8 cellular contexts compared by ENCODE assay signal in the genomic region with DNA sequence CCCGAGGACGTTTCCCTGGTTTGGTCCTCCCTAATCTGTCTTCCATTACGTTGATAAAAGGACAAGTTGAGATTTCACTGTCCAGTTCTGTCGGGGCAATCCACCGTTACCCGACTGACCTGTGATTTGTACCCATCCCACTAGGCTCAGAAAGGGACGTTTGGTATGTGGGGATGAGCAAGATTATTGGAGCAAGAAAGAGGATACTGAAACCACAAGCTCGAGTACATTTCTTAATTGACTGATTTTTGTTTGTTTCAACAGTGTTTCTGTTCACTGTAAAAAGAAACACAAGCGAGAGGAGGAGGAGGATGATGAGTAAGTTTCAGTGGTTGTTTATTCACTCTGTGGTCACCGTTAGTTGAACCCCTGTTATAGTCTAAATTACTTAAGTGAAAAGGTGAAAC. TPM values are rescaled to one million over a fixed set of nuclear protein-coding genes. Genes with fewer than 3 reads are reported as not detected.
A peak's percentile ranks its signal among the peaks of the same experiment; 100 is the strongest.
DNase-seq lines count a peak whose midpoint lies in the region; ATAC-seq and TF ChIP-seq lines count a peak whose summit lies in the region.

No MANE protein-coding gene starts in this region.

- POLR2A ChIA-PET in naive thymus-derived CD4-positive, alpha-beta T cell (lab: Charles Lee), result interaction anchor here (0.9 to 4.3 kb wide), 7 partner anchors 19 to 42 kb away, joined by 3 to 31 read pairs (median 6); a partner anchor contains a TSS

- H3K36me3 ChIP-seq in H7 (replicated peaks; ENCODE audit: control insufficient read depth, insufficient read depth, low read length), result peaks cover 8% of the 10 kb centered on the region
- H3K36me3 ChIP-seq in naive thymus-derived CD4-positive, alpha-beta T cell (ENCODE audit: control insufficient read depth in 2 of 3, insufficient read depth in 3 of 3, low read length in 3 of 3), result peaks cover 0 to 12% (median 3%) of the 10 kb centered on the region in 3 experiments

- peak overlapping the region in 50 of 59 donors; percentile 32 to 100 (median 98) for H3K27ac ChIP-seq in dorsolateral prefrontal cortex
- H3K27ac ChIP-seq in naive thymus-derived CD4-positive, alpha-beta T cell (ENCODE audit: low read depth, low read length), result peak overlapping the region; percentile 91

- H3K4me3 ChIP-seq in GM12864 (ENCODE audit: low read depth, low read length), result peak overlapping the region; percentile 85
- peak overlapping the region; percentile 83 for H3K4me3 ChIP-seq in H7 (ENCODE audit: insufficient read depth, low read depth, low read length)
- peak overlapping the region; percentile 90 for H3K4me3 ChIP-seq in NB4 (ENCODE audit: low read depth, low read length)
- H3K4me3 ChIP-seq in dorsolateral prefrontal cortex, result peak overlapping the region; percentile 54 to 95 (median 82)
- peak overlapping the region; percentile 75 for H3K4me3 ChIP-seq in naive thymus-derived CD4-positive, alpha-beta T cell (ENCODE audit: low read length)

- peaks cover 0 to 5% (median 0%) of the 10 kb centered on the region in 11 donors for H3K9me3 Mint-ChIP-seq in naive thymus-derived CD4-positive, alpha-beta T cell

- CTCF ChIA-PET in naive thymus-derived CD4-positive, alpha-beta T cell (lab: Charles Lee), result interaction anchor here (1.0 to 1.6 kb wide), 2 partner anchors 30 to 173 kb away, joined by 3 read pairs; no protein-coding TSS in a partner anchor

- peaks cover 20 to 52% (median 31%) of the 10 kb centered on the region in 7 donors for H3K4me1 Mint-ChIP-seq in naive thymus-derived CD4-positive, alpha-beta T cell

- intact Hi-C loops in dorsolateral prefrontal cortex (cut with DNase I), result loop anchor here (2.0 kb wide), 1 partner anchor 27 kb away; a partner anchor contains a TSS
- intact Hi-C loops in naive thymus-derived CD4-positive, alpha-beta T cell (cut with micrococcal nuclease), result loop anchor here (1.0 to 5.0 kb wide), 6 partner anchors 27 to 495 kb away; a partner anchor contains a TSS

- H3K27me3 Mint-ChIP-seq in naive thymus-derived CD4-positive, alpha-beta T cell, result peaks cover 0 to 2% (median 0%) of the 10 kb centered on the region in 5 donors

- H3K27me3 ChIP-seq in H7 (ENCODE audit: control insufficient read depth, insufficient read depth, low read length) (no peaks in the 10 kb centered on the region), dorsolateral prefrontal cortex (no peaks in the 10 kb centered on the region)
- H3K27me3 ChIP-seq in naive thymus-derived CD4-positive, alpha-beta T cell (ENCODE audit: control insufficient read depth in 2 of 2, insufficient read depth in 2 of 2, low read length in 2 of 2), result no peaks in the 10 kb centered on the region

- peak; percentile 61 for DNase-seq in GM12864 (ENCODE audit: low read depth)
- no peak for DNase-seq in H7
- peak; percentile 44 for DNase-seq in NB4 (ENCODE audit: low read depth)
- no peak for DNase-seq in dorsolateral prefrontal cortex
- no peak for DNase-seq in naive thymus-derived CD4-positive, alpha-beta T cell
- DNase-seq in NCI-H526 (lab: John Stamatoyannopoulos, UW), result no peak

- H3K27ac Mint-ChIP-seq in naive thymus-derived CD4-positive, alpha-beta T cell, result peak overlapping the region; percentile 71 to 98 (median 89)

- H3K4me1 ChIP-seq in naive thymus-derived CD4-positive, alpha-beta T cell (ENCODE audit: control insufficient read depth in 2 of 2, insufficient read depth in 2 of 2, low read length in 2 of 2), result peaks cover 13 to 17% of the 10 kb centered on the region in 2 donors

- TF ChIP-seq CTCF in GM12864 (IDR thresholded peaks at IDR 0.05; ENCODE audit: low read depth, low read length, missing control alignments), result no peak
- TF ChIP-seq CTCF in NB4 (IDR thresholded peaks at IDR 0.05; ENCODE audit: low read depth, low read length), result no peak
- TF ChIP-seq CTCF in dorsolateral prefrontal cortex (IDR thresholded peaks at IDR 0.05 in 54 of 56, conservative IDR thresholded peaks at IDR 0.05 in 2 of 56; ENCODE audit: low read depth in 1 of 56, partially characterized antibody in 56 of 56), result no peak

- peaks cover 0 to 18% (median 12%) of the 10 kb centered on the region in 5 donors for H3K36me3 Mint-ChIP-seq in naive thymus-derived CD4-positive, alpha-beta T cell

- H3K9me3 ChIP-seq in naive thymus-derived CD4-positive, alpha-beta T cell (ENCODE audit: control insufficient read depth in 2 of 3, low read length in 3 of 3), result no peaks in the 10 kb centered on the region

- ATAC-seq in naive thymus-derived CD4-positive, alpha-beta T cell, result no peak
- ATAC-seq in HG03135 (IDR thresholded peaks at IDR 0.05; ENCODE audit: unreplicated experiment) (no peak), GM19328 (IDR thresholded peaks at IDR 0.05; ENCODE audit: unreplicated experiment) (no peak)

- no peak for TF ChIP-seq POLR2A in NB4 (IDR thresholded peaks at IDR 0.05; ENCODE audit: extremely low read depth, insufficient read length)

- H3K4me3 Mint-ChIP-seq in naive thymus-derived CD4-positive, alpha-beta T cell, result peak overlapping the region; percentile 84 to 100 (median 97)

RNA-seq across cellular contexts. Expression of a gene that starts 1.0 kb away (rescaled TPM):
- 36.1 and 48.1 TPM in 2 replicates for total RNA-seq in H7 (2014; rRNA removed; shearing (Covaris generic))
- 10 to 100 TPM; 10.6 to 35.3 (median 16.8) TPM for total RNA-seq in dorsolateral prefrontal cortex
- total RNA-seq in naive thymus-derived CD4-positive, alpha-beta T cell, result 10 to 100 TPM; 13.5 to 33.5 (median 21.2) TPM
- 10 to 100 TPM in 1 of 2 donors, 1 to 10 TPM in 1; 8.7 to 12.6 TPM for polyA plus RNA-seq in naive thymus-derived CD4-positive, alpha-beta T cell

RNA-seq across cellular contexts. Expression of a gene that starts 26.9 kb away (rescaled TPM):
- total RNA-seq in H7 (2014; rRNA removed; shearing (Covaris generic)), result 146 and 174 TPM in 2 replicates
- 10 to 100 TPM; 20.6 to 79.9 (median 35.3) TPM for total RNA-seq in dorsolateral prefrontal cortex
- 100 to 1,000 TPM; 120 to 293 (median 144) TPM for total RNA-seq in naive thymus-derived CD4-positive, alpha-beta T cell
- polyA plus RNA-seq in naive thymus-derived CD4-positive, alpha-beta T cell, result 100 to 1,000 TPM; 250 to 417 TPM

RNA-seq across cellular contexts. Expression of a gene that starts 31.6 kb away (rescaled TPM):
- total RNA-seq in H7 (2014; rRNA removed; shearing (Covaris generic)), result 29.9 and 32.2 TPM in 2 replicates
- 10 to 100 TPM in 65 of 120 experiments, 1 to 10 TPM in 55; 5.9 to 17.8 (median 10.3) TPM for total RNA-seq in dorsolateral prefrontal cortex
- 10 to 100 TPM in 1 of 5 experiments, 1 to 10 TPM in 4; 8.2 to 10.9 (median 9.0) TPM for total RNA-seq in naive thymus-derived CD4-positive, alpha-beta T cell
- 1 to 10 TPM; 6.7 to 8.7 TPM for polyA plus RNA-seq in naive thymus-derived CD4-positive, alpha-beta T cell

RNA-seq across cellular contexts. Expression of a gene that starts 31.8 kb away (rescaled TPM):
- total RNA-seq in H7 (2014; rRNA removed; shearing (Covaris generic)), result 87.5 and 128 TPM in 2 replicates
- 1 to 10 TPM in 119 of 120 experiments, under 1 TPM in 1; 0.83 to 9.6 (median 4.0) TPM for total RNA-seq in dorsolateral prefrontal cortex
- total RNA-seq in naive thymus-derived CD4-positive, alpha-beta T cell, result 10 to 100 TPM in 3 of 5 experiments, 1 to 10 TPM in 2; 8.4 to 36.7 (median 10.6) TPM
- polyA plus RNA-seq in naive thymus-derived CD4-positive, alpha-beta T cell, result 10 to 100 TPM in 1 of 2 donors, 1 to 10 TPM in 1; 7.0 to 11.5 TPM

Comparison
In these comparisons a context has a peak if more than half of its experiments do, and no peak if none do; other contexts are left out.
1. DNase-seq: peak in GM12864 (single experiment) and NB4 (single experiment); none in H7 (single experiment), dorsolateral prefrontal cortex (0 of 10), naive thymus-derived CD4-positive, alpha-beta T cell (0 of 9) and NCI-H526 (0 of 2).
2. Peak in every context shown above with its lines, with median percentiles within 50 percentile points of each other: H3K4me3 ChIP-seq.